ENCODE assay signal across 9 cellular contexts in genomic region chr1:99659755-99660210, GRCh38. TPM values are rescaled to one million over a fixed set of nuclear protein-coding genes. Genes with fewer than 3 reads are reported as not detected.
DNase-seq lines count a peak whose midpoint lies in the region; ATAC-seq and TF ChIP-seq lines count a peak whose summit lies in the region.
"Had no signal": no experiment of that assay in that cellular context is flagged by ENCODE, and none has a peak within 500 bp of the region (broad histone marks: within the 10 kb centered on the region; RNA-seq: fewer than 3 reads in every experiment).

No MANE protein-coding gene starts in this region.

- peak; percentile 75 for ATAC-seq in left ventricle myocardium superior
- peak; percentile 21 for ATAC-seq in stimulated activated effector memory CD8-positive, alpha-beta T cell treated with anti-CD3 and anti-CD28 coated beads, Interleukin-12 subunit alpha, Interleukin-12 subunit beta, amount 100 ng/mL, for 72 hours
- ATAC-seq in natural killer cell: no peak

- H3K36me3 Mint-ChIP-seq in HFFc6 (ENCODE audit: low read depth) (no peaks in the 10 kb centered on the region), natural killer cell (no peaks in the 10 kb centered on the region)
- H3K36me3 Mint-ChIP-seq in stimulated activated effector memory CD8-positive, alpha-beta T cell treated with anti-CD3 and anti-CD28 coated beads, Interleukin-12 subunit alpha, Interleukin-12 subunit beta, amount 100 ng/mL, for 72 hours: no peaks in the 10 kb centered on the region

- no peaks in the 10 kb centered on the region for H3K27me3 Mint-ChIP-seq in HFFc6 (ENCODE audit: insufficient read depth)
- H3K27me3 Mint-ChIP-seq in natural killer cell (ENCODE audit: low read depth in 2 of 2): peaks cover 0 to 4% of the 10 kb centered on the region in 2 donors

- peak overlapping the region; percentile 73 for H3K27ac ChIP-seq in VCaP

- H3K4me1 Mint-ChIP-seq in HFFc6 (ENCODE audit: low read depth) (no peaks in the 10 kb centered on the region), natural killer cell (no peaks in the 10 kb centered on the region)
- H3K4me1 Mint-ChIP-seq in stimulated activated effector memory CD8-positive, alpha-beta T cell treated with anti-CD3 and anti-CD28 coated beads, Interleukin-12 subunit alpha, Interleukin-12 subunit beta, amount 100 ng/mL, for 72 hours: no peaks in the 10 kb centered on the region

- H3K9me3 Mint-ChIP-seq in HFFc6 (no peaks in the 10 kb centered on the region), natural killer cell (no peaks in the 10 kb centered on the region)
- H3K9me3 Mint-ChIP-seq in stimulated activated effector memory CD8-positive, alpha-beta T cell treated with anti-CD3 and anti-CD28 coated beads, Interleukin-12 subunit alpha, Interleukin-12 subunit beta, amount 100 ng/mL, for 72 hours: no peaks in the 10 kb centered on the region

- H3K27ac Mint-ChIP-seq in HFFc6 (no peak overlapping the region), natural killer cell (no peak overlapping the region)
- no peak overlapping the region for H3K27ac Mint-ChIP-seq in stimulated activated effector memory CD8-positive, alpha-beta T cell treated with anti-CD3 and anti-CD28 coated beads, Interleukin-12 subunit alpha, Interleukin-12 subunit beta, amount 100 ng/mL, for 72 hours

- no peak for TF ChIP-seq CTCF in HFFc6 (IDR thresholded peaks at IDR 0.05)
- TF ChIP-seq CTCF in VCaP (conservative IDR thresholded peaks at IDR 0.05): no peak
- TF ChIP-seq CTCF in natural killer cell (IDR thresholded peaks at IDR 0.05): no peak

- H3K4me3 Mint-ChIP-seq in HFFc6 (no peak overlapping the region), natural killer cell (no peak overlapping the region)
- H3K4me3 Mint-ChIP-seq in stimulated activated effector memory CD8-positive, alpha-beta T cell treated with anti-CD3 and anti-CD28 coated beads, Interleukin-12 subunit alpha, Interleukin-12 subunit beta, amount 100 ng/mL, for 72 hours: no peak overlapping the region

- intact Hi-C loops in left ventricle myocardium superior (cut with micrococcal nuclease) (no loop called here), natural killer cell (cut with micrococcal nuclease) (no loop called here)

- peak; percentile 20 for DNase-seq in HFFc6
- DNase-seq in left ventricle myocardium superior: no peak
- no peak for DNase-seq in stimulated activated effector memory CD8-positive, alpha-beta T cell treated with anti-CD3 and anti-CD28 coated beads, Interleukin-12 subunit alpha, Interleukin-12 subunit beta, amount 100 ng/mL, for 72 hours (ENCODE audit: low spot score in 2 of 2)
- no peak for DNase-seq in NCI-H345 treated with DMSO at 0.1 percent for 48 hours (lab: John Stamatoyannopoulos, UW; ENCODE audit: unreplicated experiment)
- DNase-seq in COLO829 (ENCODE audit: low spot score): no peak
- DNase-seq in natural killer cell: no peak
- no peak for DNase-seq in cortex of kidney (lab: John Stamatoyannopoulos, UW)
- DNase-seq: KG1 had no signal

RNA-seq across cellular contexts. Expression of gene PALMD, which starts 13.9 kb away (rescaled TPM):
- total RNA-seq in HFFc6 (2021; fragmentation: NEBNext Ultra II Directional; extraction: Animal tissue kit (Norgen Biotek cat#: 25700)): not detected
- total RNA-seq in left ventricle myocardium superior (115 TPM), natural killer cell (not detected)

Comparison
In these comparisons a context has a peak if more than half of its experiments do, and no peak if none do; other contexts are left out.
1. ATAC-seq: peak in left ventricle myocardium superior (single experiment) and stimulated activated effector memory CD8-positive, alpha-beta T cell treated with anti-CD3 and anti-CD28 coated beads, Interleukin-12 subunit alpha, Interleukin-12 subunit beta, amount 100 ng/mL, for 72 hours (single experiment); none in natural killer cell (0 of 3).
2. RNA of gene PALMD, which starts 13.9 kb away (total RNA-seq): 115 TPM in left ventricle myocardium superior (single experiment); not detected in HFFc6 and not detected in natural killer cell; every median in the first group is over 100 times any median in the second.